2 cellular contexts compared by ENCODE assay signal in genomic region chr1:201269900-201270410, GRCh38.
TF ChIP-seq lines count a peak whose summit lies in the region.

No MANE protein-coding gene starts in this region.

TF ChIP-seq in A549, 52 proteins besides CTCF, POLR2A, EP300 and RAD21:
- TF ChIP-seq MAFK (IDR thresholded peaks at IDR 0.05; ENCODE audit: partially characterized antibody) = peak; percentile 98
- no peak for TF ChIP-seq HMGXB4 (CRISPR knock-in tag; IDR thresholded peaks at IDR 0.05; ENCODE audit: borderline replicate concordance)

TF ChIP-seq in H1, 55 proteins besides CTCF, POLR2A, EP300 and RAD21:
- peak; percentile 44 for TF ChIP-seq MAFK (IDR thresholded peaks at IDR 0.05; ENCODE audit: low read depth, low read length)
- no peak for TF ChIP-seq NRF1 (IDR thresholded peaks at IDR 0.05; ENCODE audit: low read depth, low read length)
- TF ChIP-seq SP1 (IDR thresholded peaks at IDR 0.05; ENCODE audit: low read depth, low read length) = no peak
